In the genomic region with DNA sequence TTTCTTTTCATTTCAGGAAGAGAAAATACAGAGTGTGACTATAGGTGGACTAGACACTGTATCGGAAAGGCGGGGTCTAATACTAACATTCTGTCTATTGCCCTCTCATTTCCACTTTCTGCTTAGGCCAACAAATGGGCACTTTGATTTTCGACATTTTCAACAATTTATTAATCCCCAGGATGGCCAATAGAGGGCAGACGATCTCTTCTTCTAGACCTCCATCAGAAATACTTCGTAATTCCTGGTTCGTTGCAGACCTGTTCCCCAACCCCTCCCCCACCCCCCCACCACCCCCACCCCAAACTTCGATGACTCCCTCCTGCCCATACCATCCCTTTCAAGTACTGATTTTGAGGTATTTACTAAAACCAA, we compare ENCODE assay signal across 8 cellular contexts. TPM values are rescaled to one million over a fixed set of nuclear protein-coding genes. Genes with fewer than 3 reads are reported as not detected.
A peak's percentile ranks its signal among the peaks of the same experiment; 100 is the strongest.
DNase-seq lines count a peak whose midpoint lies in the region; ATAC-seq, FAIRE-seq and TF ChIP-seq lines count a peak whose summit lies in the region.

No MANE protein-coding gene starts in this region.

- H3K9me3 ChIP-seq in CD8-positive, alpha-beta T cell (ENCODE audit: low read length) = no peaks in the 10 kb centered on the region
- H3K9me3 ChIP-seq in OCI-LY3 (ENCODE audit: insufficient read depth, low read length) = no peaks in the 10 kb centered on the region

- no peaks in the 10 kb centered on the region for H3K36me3 ChIP-seq in CD8-positive, alpha-beta T cell (ENCODE audit: insufficient read depth, low read length)
- H3K36me3 ChIP-seq in OCI-LY3 (replicated peaks; ENCODE audit: low read depth, low read length) = no peaks in the 10 kb centered on the region

- peaks cover 8% of the 10 kb centered on the region for H3K27me3 Mint-ChIP-seq in CD8-positive, alpha-beta T cell (ENCODE audit: low read depth)
- H3K27me3 Mint-ChIP-seq in endothelial cell (ENCODE audit: unreplicated experiment) = peaks cover 14% of the 10 kb centered on the region
- H3K27me3 Mint-ChIP-seq in progenitor cell of endocrine pancreas = peaks cover 18% of the 10 kb centered on the region

- POLR2A ChIA-PET in CD8-positive, alpha-beta T cell (lab: Charles Lee) = no interaction called here

- H3K9me3 Mint-ChIP-seq in CD8-positive, alpha-beta T cell = no peaks in the 10 kb centered on the region
- H3K9me3 Mint-ChIP-seq in endothelial cell (ENCODE audit: unreplicated experiment) (no peaks in the 10 kb centered on the region), progenitor cell of endocrine pancreas (ENCODE audit: low read depth) (no peaks in the 10 kb centered on the region)

- no peak overlapping the region for H3K4me3 Mint-ChIP-seq in CD8-positive, alpha-beta T cell
- H3K4me3 Mint-ChIP-seq in endothelial cell (ENCODE audit: unreplicated experiment) = no peak overlapping the region
- H3K4me3 Mint-ChIP-seq in progenitor cell of endocrine pancreas (ENCODE audit: low read depth) = no peak overlapping the region

- no peak overlapping the region for H3K9ac ChIP-seq in OCI-LY3 (ENCODE audit: low read length)

- no peak overlapping the region for H3K27ac ChIP-seq in CD8-positive, alpha-beta T cell (ENCODE audit: low read depth, low read length)
- no peak overlapping the region for H3K27ac ChIP-seq in OCI-LY3 (ENCODE audit: low read length)

- TF ChIP-seq POLR2A in H54 (IDR thresholded peaks at IDR 0.05; ENCODE audit: low read depth, low read length) = no peak

- no peaks in the 10 kb centered on the region for H3K36me3 Mint-ChIP-seq in CD8-positive, alpha-beta T cell
- H3K36me3 Mint-ChIP-seq in endothelial cell (ENCODE audit: low read depth, unreplicated experiment) (peaks cover 10% of the 10 kb centered on the region), progenitor cell of endocrine pancreas (ENCODE audit: insufficient read depth) (no peaks in the 10 kb centered on the region)

- H4K20me1 ChIP-seq in OCI-LY3 (ENCODE audit: insufficient read depth, low read length) = no peaks in the 10 kb centered on the region

- no peaks in the 10 kb centered on the region for H3K27me3 ChIP-seq in CD8-positive, alpha-beta T cell (ENCODE audit: insufficient read depth, low read length)
- H3K27me3 ChIP-seq in OCI-LY3 (ENCODE audit: low read depth, low read length) = 0 out of 2 replicates have a peak, but pooled peaks cover 5% of the 10 kb centered on the region

- peaks cover 14% of the 10 kb centered on the region for H3K4me1 Mint-ChIP-seq in CD8-positive, alpha-beta T cell (ENCODE audit: low read depth)
- H3K4me1 Mint-ChIP-seq in endothelial cell (ENCODE audit: unreplicated experiment) (peaks cover 32% of the 10 kb centered on the region), progenitor cell of endocrine pancreas (ENCODE audit: low read depth) (peaks cover 8% of the 10 kb centered on the region)

- ATAC-seq in CD8-positive, alpha-beta T cell = no peak
- ATAC-seq in GM19467 (IDR thresholded peaks at IDR 0.05; ENCODE audit: unreplicated experiment) (no peak), HG03439 (IDR thresholded peaks at IDR 0.05; ENCODE audit: unreplicated experiment) (no peak), HG03432 (IDR thresholded peaks at IDR 0.05; ENCODE audit: unreplicated experiment) (no peak)

- peak overlapping the region; percentile 51 for H3K4me2 ChIP-seq in OCI-LY3 (ENCODE audit: low read length)

- no peak overlapping the region for H2AFZ ChIP-seq in OCI-LY3 (ENCODE audit: low read depth, low read length)

- CTCF ChIA-PET in CD8-positive, alpha-beta T cell (lab: Charles Lee) = interaction anchor here (0.7 to 3.2 kb wide), 10 partner anchors 14 to 434 kb away, joined by 3 to 18 read pairs (median 4); no protein-coding TSS in a partner anchor

- intact Hi-C loops in CD8-positive, alpha-beta T cell (cut with DNase I, micrococcal nuclease) = loop anchor here (1.0 to 10.0 kb wide), 9 partner anchors 107 to 477 kb away; no protein-coding TSS in a partner anchor

- TF ChIP-seq CTCF in CD8-positive, alpha-beta T cell (IDR thresholded peaks at IDR 0.05) = peak; percentile 46
- peak; percentile 54 for TF ChIP-seq CTCF in OCI-LY3 (IDR thresholded peaks at IDR 0.05; ENCODE audit: low read depth, low read length)
- TF ChIP-seq CTCF in endothelial cell (IDR thresholded peaks at IDR 0.05; ENCODE audit: unreplicated experiment) = peak; percentile 73
- peak; percentile 64 for TF ChIP-seq CTCF in progenitor cell of endocrine pancreas (IDR thresholded peaks at IDR 0.05; ENCODE audit: unreplicated experiment)

- H3K4me1 ChIP-seq in CD8-positive, alpha-beta T cell (ENCODE audit: insufficient read depth, low read length) = peaks cover 3% of the 10 kb centered on the region
- H3K4me1 ChIP-seq in OCI-LY3 (ENCODE audit: low read length) = peaks cover 20% of the 10 kb centered on the region

- H3K79me2 ChIP-seq in OCI-LY3 (ENCODE audit: low read length) = no peaks in the 10 kb centered on the region

- no peak overlapping the region for H3K4me3 ChIP-seq in CD8-positive, alpha-beta T cell (ENCODE audit: low read depth, low read length)
- no peak overlapping the region for H3K4me3 ChIP-seq in OCI-LY3 (ENCODE audit: low read length)

- FAIRE-seq in H54 (lab: Jason Lieb, UNC) = peak; percentile 30

- no peak for DNase-seq in CD8-positive, alpha-beta T cell
- no peak for DNase-seq in H54 (ENCODE audit: insufficient read length, low spot score)
- DNase-seq in endothelial cell (ENCODE audit: low spot score) = no peak
- DNase-seq in progenitor cell of endocrine pancreas (ENCODE audit: low spot score, unreplicated experiment) = no peak

- H3K27ac Mint-ChIP-seq in CD8-positive, alpha-beta T cell = no peak overlapping the region
- H3K27ac Mint-ChIP-seq in endothelial cell (ENCODE audit: unreplicated experiment) = no peak overlapping the region
- H3K27ac Mint-ChIP-seq in progenitor cell of endocrine pancreas = no peak overlapping the region

RNA-seq across cellular contexts. Expression of a gene that starts 3.6 kb away (rescaled TPM):
- total RNA-seq in CD8-positive, alpha-beta T cell = 1 to 10 TPM; 4.3 to 5.3 TPM
- total RNA-seq in endothelial cell (ENCODE audit: unreplicated experiment) (246 TPM), progenitor cell of endocrine pancreas (25.8 and 33.8 TPM in 2 replicates)
